Comparison of ENCODE assay signal across 8 cellular contexts in the genomic region with DNA sequence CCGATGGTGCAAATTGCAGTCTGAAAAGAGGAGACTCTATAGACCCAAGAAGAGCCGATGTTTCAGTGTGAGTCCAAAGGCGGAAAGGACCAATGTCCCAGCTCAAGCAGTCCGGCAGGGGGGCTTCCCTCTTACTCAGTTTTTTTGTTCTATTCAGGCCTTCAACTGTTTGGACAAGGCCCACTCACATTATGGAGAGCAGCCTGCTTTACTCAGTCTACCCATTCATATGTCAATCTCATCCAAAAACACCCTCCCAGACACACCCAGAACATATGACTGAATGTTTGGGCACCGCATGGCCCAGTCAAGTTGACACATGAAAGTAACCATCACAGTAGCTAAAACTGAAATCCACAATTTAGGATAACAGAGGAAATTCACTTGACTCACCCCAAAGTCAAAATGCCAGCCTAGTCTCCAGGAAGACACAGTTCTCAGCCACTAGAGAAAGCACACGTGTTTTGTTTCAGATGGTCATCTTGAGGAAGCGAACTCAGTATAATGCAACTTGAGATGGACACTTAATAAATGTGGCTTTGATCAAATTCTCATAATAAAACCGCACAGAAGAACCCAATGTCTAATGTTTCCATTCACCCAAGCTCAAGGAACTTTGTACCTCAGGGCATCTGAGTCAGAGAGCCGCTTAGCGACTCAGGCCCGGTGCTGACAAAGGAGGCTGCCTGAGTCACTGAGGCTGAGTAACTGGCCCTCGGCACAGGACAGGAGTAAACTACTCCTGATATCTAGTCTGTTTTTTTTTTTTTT. TPM values are rescaled to one million over a fixed set of nuclear protein-coding genes. Genes with fewer than 3 reads are reported as not detected.
DNase-seq lines count a peak whose midpoint lies in the region; FAIRE-seq and TF ChIP-seq lines count a peak whose summit lies in the region.

No MANE protein-coding gene starts in this region.

- intact Hi-C loops in left ventricle myocardium inferior (cut with micrococcal nuclease), result no loop called here

- H3K36me3 ChIP-seq in left ventricle myocardium inferior (no peaks in the 10 kb centered on the region), WERI-Rb-1 (peaks cover 3% of the 10 kb centered on the region; the same call in 1 of the 2 replicates)

- peaks cover 25% of the 10 kb centered on the region for H3K27me3 ChIP-seq in left ventricle myocardium inferior (ENCODE audit: low read depth)
- no peaks in the 10 kb centered on the region for H3K27me3 ChIP-seq in WERI-Rb-1 (ENCODE audit: insufficient read depth, low read depth, severe bottlenecking)

- TF ChIP-seq POLR2A in GM12892 (IDR thresholded peaks at IDR 0.05; ENCODE audit: low read depth, low read length), result no peak

- H3K27me3 Mint-ChIP-seq in HFFc6 (ENCODE audit: insufficient read depth), result peaks cover 3% of the 10 kb centered on the region; the same call in 1 of the 2 replicates

- no peak for TF ChIP-seq CTCF in HFFc6 (IDR thresholded peaks at IDR 0.05)
- TF ChIP-seq CTCF in left ventricle myocardium inferior (IDR thresholded peaks at IDR 0.05; ENCODE audit: borderline replicate concordance), result no peak
- no peak for TF ChIP-seq CTCF in WERI-Rb-1 (IDR thresholded peaks at IDR 0.05; ENCODE audit: low read depth, low read length)

- no peak overlapping the region for H3K4me3 ChIP-seq in left ventricle myocardium inferior
- H3K4me3 ChIP-seq in WERI-Rb-1 (ENCODE audit: low read depth, low read length), result no peak overlapping the region

- FAIRE-seq in GM12892 (lab: Jason Lieb, UNC), result no peak

- H3K27ac ChIP-seq in left ventricle myocardium inferior (replicated peaks) (peak overlapping the region; percentile 86), WERI-Rb-1 (no peak overlapping the region)

- H3K9me3 Mint-ChIP-seq in HFFc6, result peaks cover 3% of the 10 kb centered on the region; the same call in 1 of the 2 replicates

- peak overlapping the region; percentile 94 for H3K4me3 Mint-ChIP-seq in HFFc6

- DNase-seq in HFFc6 (peak; percentile 99), left ventricle myocardium inferior (no peak), WERI-Rb-1 (no peak), NCI-H510A (lab: John Stamatoyannopoulos, UW) (no peak), C1 segment of cervical spinal cord (lab: John Stamatoyannopoulos, UW) (no peak), GM12892 (ENCODE audit: insufficient read length) (no peak)
- DNase-seq in activated CD8-positive, alpha-beta memory T cell treated with anti-CD3 and anti-CD28 coated beads, Interleukin-2, amount 50 U/mL, for 4 hours, result peak; percentile 55
- DNase-seq in stimulated activated CD4-positive, alpha-beta T cell treated with anti-CD3 and anti-CD28 coated beads, TNF-alpha, amount 100 ng/mL, for 24 hours (ENCODE audit: low read depth in 3 of 3), result peak; percentile 22 to 56 (median 30)

- no peaks in the 10 kb centered on the region for H3K9me3 ChIP-seq in left ventricle myocardium inferior (replicated peaks)
- H3K9me3 ChIP-seq in WERI-Rb-1 (ENCODE audit: severe bottlenecking), result peaks cover 2% of the 10 kb centered on the region

- peaks cover 84% of the 10 kb centered on the region for H3K4me1 ChIP-seq in left ventricle myocardium inferior

- H3K27ac Mint-ChIP-seq in HFFc6, result peak overlapping the region; percentile 90

- peaks cover 60% of the 10 kb centered on the region for H3K4me1 Mint-ChIP-seq in HFFc6 (ENCODE audit: low read depth)

- peaks cover 66% of the 10 kb centered on the region for H3K36me3 Mint-ChIP-seq in HFFc6 (ENCODE audit: low read depth)

RNA-seq across cellular contexts. Expression of a gene that starts 2.4 kb away (rescaled TPM):
- 100 to 1,000 TPM; 211 to 281 (median 243) TPM for total RNA-seq in HFFc6 (2021; fragmentation: NEBNext Ultra II Directional; extraction: Animal tissue kit (Norgen Biotek cat#: 25700))
- total RNA-seq in left ventricle myocardium inferior, result 2,742 TPM
- 5.1 TPM for polyA plus RNA-seq in GM12892 (2012; ENCODE audit: missing spikeins)

RNA-seq across cellular contexts. Expression of a gene that starts 59.1 kb away (rescaled TPM):
- total RNA-seq in HFFc6 (2021; fragmentation: NEBNext Ultra II Directional; extraction: Animal tissue kit (Norgen Biotek cat#: 25700)), result 10 to 100 TPM; 17.7 to 25.4 (median 20.0) TPM
- total RNA-seq in left ventricle myocardium inferior, result 22.7 TPM
- polyA plus RNA-seq in GM12892 (2012; ENCODE audit: missing spikeins), result 18.6 TPM

Comparison
In these comparisons a context has a peak if more than half of its experiments do, and no peak if none do; other contexts are left out.
1. DNase-seq: peak in HFFc6 (single experiment), activated CD8-positive, alpha-beta memory T cell treated with anti-CD3 and anti-CD28 coated beads, Interleukin-2, amount 50 U/mL, for 4 hours (single experiment) and stimulated activated CD4-positive, alpha-beta T cell treated with anti-CD3 and anti-CD28 coated beads, TNF-alpha, amount 100 ng/mL, for 24 hours (3 of 3); none in left ventricle myocardium inferior (single experiment), WERI-Rb-1 (single experiment), NCI-H510A (single experiment), C1 segment of cervical spinal cord (0 of 14) and GM12892 (single experiment).